Comparison of ENCODE assay signal across 20 cellular contexts in genomic region chr2:42353792-42354429, GRCh38. TPM values are rescaled to one million over a fixed set of nuclear protein-coding genes. Genes with fewer than 3 reads are reported as not detected.
DNase-seq lines count a peak whose midpoint lies in the region; ATAC-seq lines count a peak whose summit lies in the region.
"Had no signal": no experiment of that assay in that cellular context is flagged by ENCODE, and none has a peak within 500 bp of the region (broad histone marks: within the 10 kb centered on the region; RNA-seq: fewer than 3 reads in every experiment).

No MANE protein-coding gene starts in this region.

- ATAC-seq in left ventricle myocardium superior (peak; percentile 17), Right ventricle myocardium inferior (no peak), HG03520 (IDR thresholded peaks at IDR 0.05; ENCODE audit: unreplicated experiment) (no peak), left colon (no peak)
- ATAC-seq: foreskin keratinocyte, HepG2, upper lobe of right lung had no signal

- DNase-seq in left ventricle myocardium superior (no peak), Right ventricle myocardium inferior (ENCODE audit: missing footprints) (no peak), iris pigment epithelial cell (ENCODE audit: low read depth) (peak; percentile 46), SKM-1 treated with dmso at 0.1 percent for 144 hours (lab: John Stamatoyannopoulos, UW; ENCODE audit: unreplicated experiment) (no peak), left colon (no peak)
- DNase-seq: activated gamma-delta T cell treated with Interleukin-2 at 50 U/mL for 16 hours; AML-193; foreskin keratinocyte; kidney glomerular epithelial cell; NCI-H1436; NCI-H2171; NCI-H69; Right ventricle myocardium superior; stimulated activated CD4-positive, alpha-beta T cell treated with anti-CD3 and anti-CD28 coated beads, Interleukin-4, amount 100 ng/mL, for 1 hour; T-helper 1 cell; upper lobe of right lung had no signal

- no peaks in the 10 kb centered on the region for H3K9me3 Mint-ChIP-seq in activated naive CD8-positive, alpha-beta T cell (ENCODE audit: low read depth)
- H3K9me3 Mint-ChIP-seq: neural progenitor cell had no signal

- no peaks in the 10 kb centered on the region for H3K27me3 Mint-ChIP-seq in activated naive CD8-positive, alpha-beta T cell

- H3K4me1 Mint-ChIP-seq in activated naive CD8-positive, alpha-beta T cell (ENCODE audit: low read depth): peaks cover 69% of the 10 kb centered on the region

- intact Hi-C loops in left ventricle myocardium superior (cut with micrococcal nuclease): no loop called here
- intact Hi-C loops in Right ventricle myocardium inferior (cut with DNase I): no loop called here
- intact Hi-C loops in left colon (cut with DNase I, micrococcal nuclease): no loop called here

- H3K27ac Mint-ChIP-seq in activated naive CD8-positive, alpha-beta T cell: peak overlapping the region; percentile 69
- H3K27ac Mint-ChIP-seq: neural progenitor cell had no signal

- H3K4me3 Mint-ChIP-seq in activated naive CD8-positive, alpha-beta T cell: peak overlapping the region; percentile 30
- H3K4me3 Mint-ChIP-seq: neural progenitor cell had no signal

- peaks cover 14% of the 10 kb centered on the region for H3K36me3 Mint-ChIP-seq in activated naive CD8-positive, alpha-beta T cell

RNA-seq across cellular contexts. Expression of gene COX7A2L, which starts 7.1 kb away (rescaled TPM):
- 98.4 TPM for total RNA-seq in left ventricle myocardium superior
- total RNA-seq in Right ventricle myocardium inferior: 94.4 TPM
- 100 to 1,000 TPM in 1 of 2 donors, 10 to 100 TPM in 1; 97.2 to 111 TPM for total RNA-seq in left colon
